ENCODE assay signal across 10 cellular contexts in genomic region chr12:106135075-106135474, GRCh38. TPM values are rescaled to one million over a fixed set of nuclear protein-coding genes. Genes with fewer than 3 reads are reported as not detected.
A peak's percentile ranks its signal among the peaks of the same experiment; 100 is the strongest.
DNase-seq lines count a peak whose midpoint lies in the region; ATAC-seq and TF ChIP-seq lines count a peak whose summit lies in the region.
"Had no signal": no experiment of that assay in that cellular context is flagged by ENCODE, and none has a peak within 500 bp of the region (broad histone marks: within the 10 kb centered on the region; RNA-seq: fewer than 3 reads in every experiment).

No MANE protein-coding gene starts in this region.

- H3K27me3 ChIP-seq in left ventricle myocardium inferior (ENCODE audit: low read depth) (no peaks in the 10 kb centered on the region), uterus (no peaks in the 10 kb centered on the region)

- H3K36me3 ChIP-seq in left ventricle myocardium inferior (no peaks in the 10 kb centered on the region), uterus (no peaks in the 10 kb centered on the region)

- ATAC-seq in Right ventricle myocardium inferior (no peak), GM19023 (IDR thresholded peaks at IDR 0.05; ENCODE audit: unreplicated experiment) (no peak)
- ATAC-seq in activated CD8-positive, alpha-beta T cell treated with anti-CD3 and anti-CD28 coated beads, Interleukin-2, amount 10 ng/mL, durations not matched to agents 7 days and 5 days = no peak

- H3K4me3 Mint-ChIP-seq in chondrocyte (ENCODE audit: unreplicated experiment) (peak overlapping the region; percentile 94), mesothelial cell of epicardium (peak overlapping the region; percentile 87)
- no peak overlapping the region for H3K4me3 Mint-ChIP-seq in activated CD8-positive, alpha-beta T cell treated with anti-CD3 and anti-CD28 coated beads, Interleukin-2, amount 10 ng/mL, durations not matched to agents 7 days and 5 days
- H3K4me3 Mint-ChIP-seq: central memory CD8-positive, alpha-beta T cell had no signal

- DNase-seq in left ventricle myocardium inferior = no peak
- no peak for DNase-seq in Right ventricle myocardium inferior (ENCODE audit: missing footprints)
- no peak for DNase-seq in chondrocyte (ENCODE audit: low spot score)
- no peak for DNase-seq in mesothelial cell of epicardium (ENCODE audit: low spot score in 2 of 2, unreplicated experiment in 2 of 2)
- DNase-seq in uterus = no peak
- no peak for DNase-seq in SW 1271 (lab: John Stamatoyannopoulos, UW)
- no peak for DNase-seq in activated CD8-positive, alpha-beta T cell treated with anti-CD3 and anti-CD28 coated beads, Interleukin-2, amount 10 ng/mL, durations not matched to agents 7 days and 5 days
- DNase-seq: GDM1 had no signal

- H3K9me3 ChIP-seq in left ventricle myocardium inferior (replicated peaks) (no peaks in the 10 kb centered on the region), uterus (no peaks in the 10 kb centered on the region)

- intact Hi-C loops in left ventricle myocardium inferior (cut with micrococcal nuclease) (no loop called here), Right ventricle myocardium inferior (cut with DNase I) (loop anchor here (2.0 to 10.0 kb wide), 6 partner anchors 54 to 330 kb away; no protein-coding TSS in a partner anchor), uterus (cut with DNase I; ENCODE audit: low total_unique reads) (loop anchor here (5.0 to 10.0 kb wide), 3 partner anchors 60 to 710 kb away; no protein-coding TSS in a partner anchor)

- H3K27me3 Mint-ChIP-seq in chondrocyte (ENCODE audit: low read depth) (no peaks in the 10 kb centered on the region), mesothelial cell of epicardium (ENCODE audit: low read depth) (no peaks in the 10 kb centered on the region)
- peaks cover 48% of the 10 kb centered on the region for H3K27me3 Mint-ChIP-seq in activated CD8-positive, alpha-beta T cell treated with anti-CD3 and anti-CD28 coated beads, Interleukin-2, amount 10 ng/mL, durations not matched to agents 7 days and 5 days (ENCODE audit: low read depth)

- POLR2A ChIA-PET in activated CD8-positive, alpha-beta T cell treated with anti-CD3 and anti-CD28 coated beads, Interleukin-2, amount 10 ng/mL, durations not matched to agents 7 days and 5 days (lab: Charles Lee) = no interaction called here

- H3K4me3 ChIP-seq in left ventricle myocardium inferior (peak overlapping the region; percentile 95), uterus (peak overlapping the region in 1 of 2 donors; percentile 91)

- H3K4me1 Mint-ChIP-seq in chondrocyte (ENCODE audit: low read depth) = peaks cover 64% of the 10 kb centered on the region
- H3K4me1 Mint-ChIP-seq in mesothelial cell of epicardium = peaks cover 78% of the 10 kb centered on the region
- H3K4me1 Mint-ChIP-seq in activated CD8-positive, alpha-beta T cell treated with anti-CD3 and anti-CD28 coated beads, Interleukin-2, amount 10 ng/mL, durations not matched to agents 7 days and 5 days (ENCODE audit: low read depth) = no peaks in the 10 kb centered on the region

- peak overlapping the region; percentile 93 for H3K27ac Mint-ChIP-seq in chondrocyte (ENCODE audit: unreplicated experiment)
- H3K27ac Mint-ChIP-seq in mesothelial cell of epicardium = peak overlapping the region; percentile 72
- H3K27ac Mint-ChIP-seq in activated CD8-positive, alpha-beta T cell treated with anti-CD3 and anti-CD28 coated beads, Interleukin-2, amount 10 ng/mL, durations not matched to agents 7 days and 5 days = no peak overlapping the region

- H3K36me3 Mint-ChIP-seq in chondrocyte (ENCODE audit: low read depth) = peaks cover 11% of the 10 kb centered on the region
- H3K36me3 Mint-ChIP-seq in mesothelial cell of epicardium = no peaks in the 10 kb centered on the region
- no peaks in the 10 kb centered on the region for H3K36me3 Mint-ChIP-seq in activated CD8-positive, alpha-beta T cell treated with anti-CD3 and anti-CD28 coated beads, Interleukin-2, amount 10 ng/mL, durations not matched to agents 7 days and 5 days (ENCODE audit: low read depth)

- H3K27ac ChIP-seq in left ventricle myocardium inferior (replicated peaks) = peak overlapping the region; percentile 98
- H3K27ac ChIP-seq in uterus = peak overlapping the region; percentile 95 to 96

- CTCF ChIA-PET in activated CD8-positive, alpha-beta T cell treated with anti-CD3 and anti-CD28 coated beads, Interleukin-2, amount 10 ng/mL, durations not matched to agents 7 days and 5 days (lab: Charles Lee) = interaction anchor here (0.7 to 4.2 kb wide), 4 partner anchors 26 to 716 kb away, joined by 3 to 50 read pairs (median 4); no protein-coding TSS in a partner anchor

- H3K4me1 ChIP-seq in left ventricle myocardium inferior = peaks cover 93% of the 10 kb centered on the region
- peaks cover 0 to 4% of the 10 kb centered on the region in 2 donors for H3K4me1 ChIP-seq in uterus

- H3K9me3 Mint-ChIP-seq in chondrocyte (ENCODE audit: low read depth) (no peaks in the 10 kb centered on the region), mesothelial cell of epicardium (no peaks in the 10 kb centered on the region)
- no peaks in the 10 kb centered on the region for H3K9me3 Mint-ChIP-seq in activated CD8-positive, alpha-beta T cell treated with anti-CD3 and anti-CD28 coated beads, Interleukin-2, amount 10 ng/mL, durations not matched to agents 7 days and 5 days (ENCODE audit: insufficient read depth)
- H3K9me3 Mint-ChIP-seq: central memory CD8-positive, alpha-beta T cell had no signal

- TF ChIP-seq CTCF in left ventricle myocardium inferior (IDR thresholded peaks at IDR 0.05; ENCODE audit: borderline replicate concordance) = no peak
- TF ChIP-seq CTCF in chondrocyte (IDR thresholded peaks at IDR 0.05) = no peak
- TF ChIP-seq CTCF in mesothelial cell of epicardium (IDR thresholded peaks at IDR 0.05; ENCODE audit: unreplicated experiment) = no peak
- TF ChIP-seq CTCF in uterus (IDR thresholded peaks at IDR 0.05) = no peak

- no peak for TF ChIP-seq POLR2A in uterus (IDR thresholded peaks at IDR 0.05)

RNA-seq across cellular contexts. Expression of gene NUAK1, which starts 3.7 kb away (rescaled TPM):
- total RNA-seq in left ventricle myocardium inferior (42.1 TPM), Right ventricle myocardium inferior (42.1 TPM), chondrocyte (78.1 to 81.4 TPM (median 78.5 TPM) in 3 replicates), mesothelial cell of epicardium (23.4 to 27.0 TPM (median 25.1 TPM) in 3 replicates), uterus (10 to 100 TPM in 3 of 4 donors, 1 to 10 TPM in 1; 9.4 to 56.8 (median 26.8) TPM)
- total RNA-seq in activated CD8-positive, alpha-beta T cell treated with anti-CD3 and anti-CD28 coated beads, Interleukin-2, amount 10 ng/mL, durations not matched to agents 7 days and 5 days = not detected

Comparison
In these comparisons a context has a peak if more than half of its experiments do, and no peak if none do; other contexts are left out.
1. RNA of gene NUAK1, which starts 3.7 kb away (total RNA-seq): 78.1 to 81.4 TPM in chondrocyte, 42.1 TPM in left ventricle myocardium inferior (single experiment), 42.1 TPM in Right ventricle myocardium inferior (single experiment), 9.4 to 56.8 TPM in uterus and 23.4 to 27.0 TPM in mesothelial cell of epicardium; not detected in activated CD8-positive, alpha-beta T cell treated with anti-CD3 and anti-CD28 coated beads, Interleukin-2, amount 10 ng/mL, durations not matched to agents 7 days and 5 days; every median in the first group is over 10 times any median in the second.